In genomic region chr16:14309906-14310305, GRCh38 we compare ENCODE assay signal across 8 cellular contexts.
A peak's percentile ranks its signal among the peaks of the same experiment; 100 is the strongest.
DNase-seq lines count a peak whose midpoint lies in the region; ATAC-seq and TF ChIP-seq lines count a peak whose summit lies in the region.

No MANE protein-coding gene starts in this region.

- no peaks in the 10 kb centered on the region for H3K36me3 Mint-ChIP-seq in CD8-positive, alpha-beta memory T cell
- H3K36me3 Mint-ChIP-seq in naive thymus-derived CD8-positive, alpha-beta T cell = no peaks in the 10 kb centered on the region

- H3K9ac ChIP-seq in KMS-11 = peak overlapping the region; percentile 91; the same call in 1 of the 2 replicates

- WGBS in body of pancreas, 2 donors = 48 to 52% methylated on average over 6 to 10 of the region's 10 CpGs

- peak overlapping the region in 1 of 8 donors; percentile 48 for H3K27ac Mint-ChIP-seq in CD8-positive, alpha-beta memory T cell
- H3K27ac Mint-ChIP-seq in naive thymus-derived CD8-positive, alpha-beta T cell = peak overlapping the region; percentile 83 to 96 (median 92)

- no peaks in the 10 kb centered on the region for H3K27me3 ChIP-seq in CD8-positive, alpha-beta memory T cell (ENCODE audit: insufficient read depth, low read length, poor library complexity, severe bottlenecking)
- H3K27me3 ChIP-seq in KMS-11 (ENCODE audit: insufficient read depth, low read depth) (no peaks in the 10 kb centered on the region), body of pancreas (no peaks in the 10 kb centered on the region), right atrium auricular region (no peaks in the 10 kb centered on the region)

- no peak for DNase-seq in CD8-positive, alpha-beta memory T cell
- no peak for DNase-seq in body of pancreas
- no peak for DNase-seq in naive thymus-derived CD8-positive, alpha-beta T cell
- no peak for DNase-seq in T-helper 9 cell
- DNase-seq in COLO668 (lab: John Stamatoyannopoulos, UW; ENCODE audit: unreplicated experiment) = no peak
- no peak for DNase-seq in right atrium auricular region (ENCODE audit: low spot score)

- no peak for TF ChIP-seq POLR2A in body of pancreas (IDR thresholded peaks at IDR 0.05)

- no peak overlapping the region for H3K27ac ChIP-seq in CD8-positive, alpha-beta memory T cell (ENCODE audit: low read depth, low read length)
- peak overlapping the region; percentile 81 for H3K27ac ChIP-seq in KMS-11
- peak overlapping the region; percentile 79 to 93 (median 89) for H3K27ac ChIP-seq in body of pancreas
- no peak overlapping the region for H3K27ac ChIP-seq in right atrium auricular region

- H3K4me3 ChIP-seq in CD8-positive, alpha-beta memory T cell (ENCODE audit: low read length) = no peak overlapping the region
- H3K4me3 ChIP-seq in KMS-11 (IDR thresholded peaks at IDR 0.05; ENCODE audit: insufficient read depth, low read depth, low read length) (no peak overlapping the region), body of pancreas (no peak overlapping the region), right atrium auricular region (no peak overlapping the region)

- no peaks in the 10 kb centered on the region for H3K9me3 ChIP-seq in CD8-positive, alpha-beta memory T cell (ENCODE audit: low read length)
- no peaks in the 10 kb centered on the region for H3K9me3 ChIP-seq in body of pancreas
- no peaks in the 10 kb centered on the region for H3K9me3 ChIP-seq in right atrium auricular region

- H3K36me3 ChIP-seq in CD8-positive, alpha-beta memory T cell (ENCODE audit: insufficient read depth, low read length) = no peaks in the 10 kb centered on the region
- H3K36me3 ChIP-seq in KMS-11 (ENCODE audit: insufficient read depth) (no peaks in the 10 kb centered on the region), body of pancreas (replicated peaks in 1 of 2; ENCODE audit: insufficient read depth in 1 of 2, low read depth in 2 of 2) (no peaks in the 10 kb centered on the region), right atrium auricular region (no peaks in the 10 kb centered on the region)

- CTCF ChIA-PET in CD8-positive, alpha-beta memory T cell (lab: Charles Lee) = interaction anchor here (1.8 kb wide), 1 partner anchor 24 kb away, joined by 5 read pairs; no protein-coding TSS in a partner anchor

- peak overlapping the region in 4 of 7 donors; percentile 63 to 74 (median 64) for H3K4me3 Mint-ChIP-seq in CD8-positive, alpha-beta memory T cell
- H3K4me3 Mint-ChIP-seq in naive thymus-derived CD8-positive, alpha-beta T cell = peak overlapping the region in 9 of 10 donors; percentile 75 to 92 (median 87)

- intact Hi-C loops in body of pancreas (cut with DNase I) = no loop called here

- peak overlapping the region; percentile 85 for H3K4me2 ChIP-seq in KMS-11

- H4K20me1 ChIP-seq in KMS-11 (ENCODE audit: insufficient read depth) = peaks cover 4% of the 10 kb centered on the region

- H3K9me3 Mint-ChIP-seq in CD8-positive, alpha-beta memory T cell = no peaks in the 10 kb centered on the region
- H3K9me3 Mint-ChIP-seq in naive thymus-derived CD8-positive, alpha-beta T cell = no peaks in the 10 kb centered on the region

- POLR2A ChIA-PET in CD8-positive, alpha-beta memory T cell (lab: Charles Lee) = no interaction called here
- POLR2A ChIA-PET in naive thymus-derived CD8-positive, alpha-beta T cell (lab: Charles Lee) = interaction anchor here (1.1 to 3.1 kb wide), 3 partner anchors 9 to 24 kb away, joined by 3 to 24 read pairs (median 4); no protein-coding TSS in a partner anchor

- peaks cover 12 to 13% (median 13%) of the 10 kb centered on the region in 3 donors for H3K4me1 Mint-ChIP-seq in CD8-positive, alpha-beta memory T cell
- H3K4me1 Mint-ChIP-seq in naive thymus-derived CD8-positive, alpha-beta T cell = peaks cover 17 to 50% (median 35%) of the 10 kb centered on the region in 4 donors

- H2AFZ ChIP-seq in KMS-11 (ENCODE audit: low read depth) = no peak overlapping the region

- H3K4me1 ChIP-seq in CD8-positive, alpha-beta memory T cell (ENCODE audit: insufficient read depth, low read length) = peaks cover 34% of the 10 kb centered on the region
- H3K4me1 ChIP-seq in KMS-11 (ENCODE audit: low read depth, poor library complexity, severe bottlenecking) (peaks cover 98% of the 10 kb centered on the region), body of pancreas (peaks cover 75% of the 10 kb centered on the region), right atrium auricular region (peaks cover 0 to 30% of the 10 kb centered on the region in 2 donors)

- H3K27me3 Mint-ChIP-seq in CD8-positive, alpha-beta memory T cell = peaks cover 2 to 11% of the 10 kb centered on the region in 2 donors
- H3K27me3 Mint-ChIP-seq in naive thymus-derived CD8-positive, alpha-beta T cell = peaks cover 0 to under 1% (median 0%) of the 10 kb centered on the region in 5 donors

- ATAC-seq in body of pancreas (peak; percentile 6), GM21786 (IDR thresholded peaks at IDR 0.05; ENCODE audit: unreplicated experiment) (no peak)
- no peak for ATAC-seq in naive thymus-derived CD8-positive, alpha-beta T cell

- TF ChIP-seq CTCF in KMS-11 (conservative IDR thresholded peaks at IDR 0.05; ENCODE audit: low read depth, low read length) = no peak
- no peak for TF ChIP-seq CTCF in body of pancreas (IDR thresholded peaks at IDR 0.05)
- TF ChIP-seq CTCF in right atrium auricular region (IDR thresholded peaks at IDR 0.05) = no peak

- peaks cover 100% of the 10 kb centered on the region for H3K79me2 ChIP-seq in KMS-11 (ENCODE audit: insufficient read depth, low read depth)

Comparison
In these comparisons a context has a peak if more than half of its experiments do, and no peak if none do; other contexts are left out.
1. H3K27ac ChIP-seq: peak in KMS-11 (single experiment) and body of pancreas (4 of 4); none in CD8-positive, alpha-beta memory T cell (single experiment) and right atrium auricular region (0 of 2).